In genomic region chr6:30507849-30508843, GRCh38 we compare ENCODE assay signal across 13 cellular contexts. TPM values are rescaled to one million over a fixed set of nuclear protein-coding genes. Genes with fewer than 3 reads are reported as not detected.
DNase-seq lines count a peak whose midpoint lies in the region; ATAC-seq, FAIRE-seq and TF ChIP-seq lines count a peak whose summit lies in the region.
"Had no signal": no experiment of that assay in that cellular context is flagged by ENCODE, and none has a peak within 500 bp of the region (broad histone marks: within the 10 kb centered on the region; RNA-seq: fewer than 3 reads in every experiment).

No MANE protein-coding gene starts in this region.

- no peaks in the 10 kb centered on the region for H3K27me3 Mint-ChIP-seq in activated B cell treated with CpG ODN at 0.5 μM for 24 hours
- H3K27me3 Mint-ChIP-seq in naive thymus-derived CD4-positive, alpha-beta T cell: no peaks in the 10 kb centered on the region

- H3K27ac ChIP-seq in naive thymus-derived CD4-positive, alpha-beta T cell (ENCODE audit: low read depth, low read length): peak overlapping the region; percentile 43
- H3K27ac ChIP-seq in uterus: no peak overlapping the region
- H3K27ac ChIP-seq: vagina had no signal

- no peaks in the 10 kb centered on the region for H3K27me3 ChIP-seq in naive thymus-derived CD4-positive, alpha-beta T cell (ENCODE audit: control insufficient read depth in 2 of 2, insufficient read depth in 2 of 2, low read length in 2 of 2)
- H3K27me3 ChIP-seq in uterus: no peaks in the 10 kb centered on the region
- H3K27me3 ChIP-seq: body of pancreas, gastrocnemius medialis, vagina had no signal

- H3K4me1 Mint-ChIP-seq in activated B cell treated with CpG ODN at 0.5 μM for 24 hours: peaks cover 67% of the 10 kb centered on the region
- H3K4me1 Mint-ChIP-seq in naive thymus-derived CD4-positive, alpha-beta T cell: peaks cover 38 to 70% (median 57%) of the 10 kb centered on the region in 7 donors

- DNase-seq in GM12865 (ENCODE audit: low read depth) (peak; percentile 84), activated B cell treated with CpG ODN at 0.5 μM for 24 hours (no peak), H54 (ENCODE audit: insufficient read length, low spot score) (no peak), uterus (no peak)
- no peak for DNase-seq in naive thymus-derived CD4-positive, alpha-beta T cell
- DNase-seq: body of pancreas; gastrocnemius medialis; NCI-H345; stimulated activated CD4-positive, alpha-beta T cell treated with anti-CD3 and anti-CD28 coated beads, Interleukin-4, amount 100 ng/mL, for 4 hours had no signal

- H3K36me3 Mint-ChIP-seq in activated B cell treated with CpG ODN at 0.5 μM for 24 hours (ENCODE audit: low read depth): peaks cover 2% of the 10 kb centered on the region
- peaks cover 0 to 5% (median 0%) of the 10 kb centered on the region in 5 donors for H3K36me3 Mint-ChIP-seq in naive thymus-derived CD4-positive, alpha-beta T cell

- no peaks in the 10 kb centered on the region for H3K9me3 Mint-ChIP-seq in activated B cell treated with CpG ODN at 0.5 μM for 24 hours
- peaks cover 0 to 5% (median 0%) of the 10 kb centered on the region in 11 donors for H3K9me3 Mint-ChIP-seq in naive thymus-derived CD4-positive, alpha-beta T cell

- peak; percentile 43 for ATAC-seq in HG02759 (IDR thresholded peaks at IDR 0.05; ENCODE audit: unreplicated experiment)
- ATAC-seq in activated B cell treated with CpG ODN at 0.5 μM for 24 hours (ENCODE audit: low read depth): peak; percentile 71
- ATAC-seq in naive thymus-derived CD4-positive, alpha-beta T cell: no peak
- ATAC-seq in HG03565 (IDR thresholded peaks at IDR 0.05; ENCODE audit: unreplicated experiment): no peak
- no peak for ATAC-seq in GM21381 (IDR thresholded peaks at IDR 0.05; ENCODE audit: unreplicated experiment)
- ATAC-seq: body of pancreas, gastrocnemius medialis had no signal

- intact Hi-C loops in activated B cell treated with CpG ODN at 0.5 μM for 24 hours (cut with micrococcal nuclease) (loop anchor here (1.0 kb wide), 4 partner anchors 8 to 18 kb away; no protein-coding TSS in a partner anchor), uterus (cut with DNase I; ENCODE audit: low total_unique reads) (no loop called here)
- intact Hi-C loops in naive thymus-derived CD4-positive, alpha-beta T cell (cut with micrococcal nuclease): loop anchor here in 1 of 2 donors (1.0 kb wide), 1 partner anchor 8 kb away; no protein-coding TSS in a partner anchor

- peaks cover 43 to 68% of the 10 kb centered on the region in 2 donors for H3K4me1 ChIP-seq in naive thymus-derived CD4-positive, alpha-beta T cell (ENCODE audit: control insufficient read depth in 2 of 2, insufficient read depth in 2 of 2, low read length in 2 of 2)
- H3K4me1 ChIP-seq in uterus: no peaks in the 10 kb centered on the region
- H3K4me1 ChIP-seq: body of pancreas, gastrocnemius medialis, vagina had no signal

- CTCF ChIA-PET in activated B cell treated with CpG ODN at 0.5 μM for 24 hours (lab: Charles Lee): interaction anchor here (0.8 to 3.9 kb wide), 7 partner anchors 8 to 37 kb away, joined by 3 to 22 read pairs (median 8); no protein-coding TSS in a partner anchor
- CTCF ChIA-PET in naive thymus-derived CD4-positive, alpha-beta T cell (lab: Charles Lee): interaction anchor here (0.7 to 5.6 kb wide), 6 partner anchors 11 to 214 kb away, joined by 3 to 48 read pairs (median 13); no protein-coding TSS in a partner anchor

- H3K27ac Mint-ChIP-seq in activated B cell treated with CpG ODN at 0.5 μM for 24 hours: peak overlapping the region; percentile 90
- H3K27ac Mint-ChIP-seq in naive thymus-derived CD4-positive, alpha-beta T cell: peak overlapping the region; percentile 76 to 97 (median 85)

- POLR2A ChIA-PET in activated B cell treated with CpG ODN at 0.5 μM for 24 hours (lab: Charles Lee): interaction anchor here (0.7 to 16.0 kb wide), 11 partner anchors 8 to 294 kb away, joined by 3 to 460 read pairs (median 12); partner anchors contain the start of genes HLA-E and PRR3
- POLR2A ChIA-PET in naive thymus-derived CD4-positive, alpha-beta T cell (lab: Charles Lee): interaction anchor here (0.9 to 21.1 kb wide), 12 partner anchors 10 to 689 kb away, joined by 3 to 652 read pairs (median 6); partner anchors contain the start of gene TUBB

- no peaks in the 10 kb centered on the region for H3K36me3 ChIP-seq in naive thymus-derived CD4-positive, alpha-beta T cell (ENCODE audit: control insufficient read depth in 2 of 3, insufficient read depth in 3 of 3, low read length in 3 of 3)
- no peaks in the 10 kb centered on the region for H3K36me3 ChIP-seq in uterus
- H3K36me3 ChIP-seq: gastrocnemius medialis, vagina had no signal

- FAIRE-seq in H54 (lab: Jason Lieb, UNC): no peak

- no peaks in the 10 kb centered on the region for H3K9me3 ChIP-seq in naive thymus-derived CD4-positive, alpha-beta T cell (ENCODE audit: control insufficient read depth in 2 of 3, low read length in 3 of 3)
- no peaks in the 10 kb centered on the region for H3K9me3 ChIP-seq in uterus
- H3K9me3 ChIP-seq: body of pancreas, gastrocnemius medialis, vagina had no signal

- TF ChIP-seq CTCF in GM12865 (IDR thresholded peaks at IDR 0.05; ENCODE audit: insufficient read depth, low read depth, low read length, missing control alignments) (no peak), activated B cell treated with CpG ODN at 0.5 μM for 24 hours (IDR thresholded peaks at IDR 0.05) (no peak), uterus (IDR thresholded peaks at IDR 0.05) (no peak)

- TF ChIP-seq POLR2A in H54 (IDR thresholded peaks at IDR 0.05; ENCODE audit: low read depth, low read length) (no peak), uterus (IDR thresholded peaks at IDR 0.05) (no peak)

- H3K4me3 Mint-ChIP-seq in activated B cell treated with CpG ODN at 0.5 μM for 24 hours: peak overlapping the region; percentile 75
- H3K4me3 Mint-ChIP-seq in naive thymus-derived CD4-positive, alpha-beta T cell: peak overlapping the region; percentile 60 to 89 (median 80)

- peak overlapping the region; percentile 40 for H3K4me3 ChIP-seq in GM12865 (ENCODE audit: low read depth, low read length)
- H3K4me3 ChIP-seq in naive thymus-derived CD4-positive, alpha-beta T cell (ENCODE audit: low read length): peak overlapping the region; percentile 55
- H3K4me3 ChIP-seq in uterus: no peak overlapping the region
- H3K4me3 ChIP-seq: body of pancreas, gastrocnemius medialis, vagina had no signal

RNA-seq across cellular contexts. Expression of gene HLA-E, which starts 18.8 kb away (rescaled TPM):
- 737 and 740 TPM in 2 replicates for total RNA-seq in activated B cell treated with CpG ODN at 0.5 μM for 24 hours
- 1,000 to 10,000 TPM in 4 of 5 experiments, 100 to 1,000 TPM in 1; 614 to 1,412 (median 1,095) TPM for total RNA-seq in naive thymus-derived CD4-positive, alpha-beta T cell
- polyA plus RNA-seq in naive thymus-derived CD4-positive, alpha-beta T cell: 1,000 to 10,000 TPM; 3,020 to 3,096 TPM
- 100 to 1,000 TPM; 207 to 628 (median 416) TPM for total RNA-seq in uterus

RNA-seq across cellular contexts. Expression of gene GNL1, which starts 48.1 kb away (rescaled TPM):
- total RNA-seq in activated B cell treated with CpG ODN at 0.5 μM for 24 hours (67.2 and 67.4 TPM in 2 replicates), uterus (100 to 1,000 TPM in 2 of 4 donors, 10 to 100 TPM in 1, 1 to 10 TPM in 1; 7.2 to 150 (median 79.5) TPM)
- 100 to 1,000 TPM in 2 of 5 experiments, 10 to 100 TPM in 3; 56.0 to 190 (median 73.1) TPM for total RNA-seq in naive thymus-derived CD4-positive, alpha-beta T cell
- polyA plus RNA-seq in naive thymus-derived CD4-positive, alpha-beta T cell: 10 to 100 TPM; 27.7 to 29.6 TPM

RNA-seq across cellular contexts. Expression of gene PRR3, which starts 48.9 kb away (rescaled TPM):
- total RNA-seq in activated B cell treated with CpG ODN at 0.5 μM for 24 hours (24.1 and 29.5 TPM in 2 replicates), uterus (10 to 100 TPM in 2 of 4 donors, 1 to 10 TPM in 2; 4.4 to 23.0 (median 16.2) TPM)
- total RNA-seq in naive thymus-derived CD4-positive, alpha-beta T cell: 10 to 100 TPM; 14.1 to 29.4 (median 23.3) TPM
- 10 to 100 TPM; 11.1 to 14.4 TPM for polyA plus RNA-seq in naive thymus-derived CD4-positive, alpha-beta T cell

Comparison
In these comparisons a context has a peak if more than half of its experiments do, and no peak if none do; other contexts are left out.
1. H3K4me3 ChIP-seq: peak in GM12865 (single experiment) and naive thymus-derived CD4-positive, alpha-beta T cell (single experiment); none in uterus (0 of 2).
2. ATAC-seq: peak in HG02759 (single experiment) and activated B cell treated with CpG ODN at 0.5 μM for 24 hours (single experiment); none in naive thymus-derived CD4-positive, alpha-beta T cell (single experiment), HG03565 (single experiment) and GM21381 (single experiment).